ENCODE assay signal across 2 cellular contexts in genomic region chr17:77637807-77638182, GRCh38.
TF ChIP-seq lines count a peak whose summit lies in the region.

No MANE protein-coding gene starts in this region.

TF ChIP-seq in SK-N-SH, 30 proteins besides CTCF, POLR2A, EP300 and RAD21:
- no peak for TF ChIP-seq REST (IDR thresholded peaks at IDR 0.05; ENCODE audit: low read depth, low read length)
- no peak for TF ChIP-seq FOXM1 (IDR thresholded peaks at IDR 0.05; ENCODE audit: low read depth)
- TF ChIP-seq CHD2 (IDR thresholded peaks at IDR 0.05; ENCODE audit: low read length, partially characterized antibody), result no peak
- TF ChIP-seq FOXJ3 (CRISPR knock-in tag; IDR thresholded peaks at IDR 0.05), result no peak
- no peak for TF ChIP-seq USF2 (IDR thresholded peaks at IDR 0.05; ENCODE audit: borderline replicate concordance, low read depth, low read length)
- no peak for TF ChIP-seq NRF1 (IDR thresholded peaks at IDR 0.05; ENCODE audit: low read depth, low read length)

TF ChIP-seq in SK-N-SH treated with all-trans-retinoic acid at 6 μM for 48 hours, 23 proteins besides CTCF, POLR2A, EP300 and RAD21 (continued from another document):
- TF ChIP-seq POU6F1 (CRISPR knock-in tag; IDR thresholded peaks at IDR 0.05; ENCODE audit: borderline replicate concordance, low read depth), result no peak
- TF ChIP-seq, protein P1, sequence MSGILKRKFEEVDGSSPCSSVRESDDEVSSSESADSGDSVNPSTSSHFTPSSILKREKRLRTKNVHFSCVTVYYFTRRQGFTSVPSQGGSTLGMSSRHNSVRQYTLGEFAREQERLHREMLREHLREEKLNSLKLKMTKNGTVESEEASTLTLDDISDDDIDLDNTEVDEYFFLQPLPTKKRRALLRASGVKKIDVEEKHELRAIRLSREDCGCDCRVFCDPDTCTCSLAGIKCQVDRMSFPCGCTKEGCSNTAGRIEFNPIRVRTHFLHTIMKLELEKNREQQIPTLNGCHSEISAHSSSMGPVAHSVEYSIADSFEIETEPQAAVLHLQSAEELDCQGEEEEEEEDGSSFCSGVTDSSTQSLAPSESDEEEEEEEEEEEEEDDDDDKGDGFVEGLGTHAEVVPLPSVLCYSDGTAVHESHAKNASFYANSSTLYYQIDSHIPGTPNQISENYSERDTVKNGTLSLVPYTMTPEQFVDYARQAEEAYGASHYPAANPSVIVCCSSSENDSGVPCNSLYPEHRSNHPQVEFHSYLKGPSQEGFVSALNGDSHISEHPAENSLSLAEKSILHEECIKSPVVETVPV (CRISPR knock-in tag; IDR thresholded peaks at IDR 0.05), result no peak
- TF ChIP-seq PPARA (CRISPR knock-in tag; IDR thresholded peaks at IDR 0.05; ENCODE audit: borderline replicate concordance), result no peak
- TF ChIP-seq GLIS3 (CRISPR knock-in tag; IDR thresholded peaks at IDR 0.05), result no peak
- no peak for TF ChIP-seq ZNF8 (CRISPR knock-in tag; IDR thresholded peaks at IDR 0.05)
- TF ChIP-seq ZNF565 (CRISPR knock-in tag; conservative IDR thresholded peaks at IDR 0.05; ENCODE audit: low read depth), result no peak
- TF ChIP-seq ARNTL (CRISPR knock-in tag; IDR thresholded peaks at IDR 0.05; ENCODE audit: borderline replicate concordance, low read depth), result no peak
- no peak for TF ChIP-seq OSR1 (CRISPR knock-in tag; IDR thresholded peaks at IDR 0.05)
- no peak for TF ChIP-seq CSDC2 (CRISPR knock-in tag; IDR thresholded peaks at IDR 0.05)
- TF ChIP-seq RARB (CRISPR knock-in tag; IDR thresholded peaks at IDR 0.05), result no peak
- no peak for TF ChIP-seq BACH2 (CRISPR knock-in tag; IDR thresholded peaks at IDR 0.05; ENCODE audit: borderline replicate concordance)
- TF ChIP-seq, protein P2, sequence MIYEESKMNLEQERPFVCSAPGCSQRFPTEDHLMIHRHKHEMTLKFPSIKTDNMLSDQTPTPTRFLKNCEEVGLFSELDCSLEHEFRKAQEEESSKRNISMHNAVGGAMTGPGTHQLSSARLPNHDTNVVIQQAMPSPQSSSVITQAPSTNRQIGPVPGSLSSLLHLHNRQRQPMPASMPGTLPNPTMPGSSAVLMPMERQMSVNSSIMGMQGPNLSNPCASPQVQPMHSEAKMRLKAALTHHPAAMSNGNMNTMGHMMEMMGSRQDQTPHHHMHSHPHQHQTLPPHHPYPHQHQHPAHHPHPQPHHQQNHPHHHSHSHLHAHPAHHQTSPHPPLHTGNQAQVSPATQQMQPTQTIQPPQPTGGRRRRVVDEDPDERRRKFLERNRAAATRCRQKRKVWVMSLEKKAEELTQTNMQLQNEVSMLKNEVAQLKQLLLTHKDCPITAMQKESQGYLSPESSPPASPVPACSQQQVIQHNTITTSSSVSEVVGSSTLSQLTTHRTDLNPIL (CRISPR knock-in tag; IDR thresholded peaks at IDR 0.05; ENCODE audit: low read depth), result no peak
- TF ChIP-seq, protein P3, sequence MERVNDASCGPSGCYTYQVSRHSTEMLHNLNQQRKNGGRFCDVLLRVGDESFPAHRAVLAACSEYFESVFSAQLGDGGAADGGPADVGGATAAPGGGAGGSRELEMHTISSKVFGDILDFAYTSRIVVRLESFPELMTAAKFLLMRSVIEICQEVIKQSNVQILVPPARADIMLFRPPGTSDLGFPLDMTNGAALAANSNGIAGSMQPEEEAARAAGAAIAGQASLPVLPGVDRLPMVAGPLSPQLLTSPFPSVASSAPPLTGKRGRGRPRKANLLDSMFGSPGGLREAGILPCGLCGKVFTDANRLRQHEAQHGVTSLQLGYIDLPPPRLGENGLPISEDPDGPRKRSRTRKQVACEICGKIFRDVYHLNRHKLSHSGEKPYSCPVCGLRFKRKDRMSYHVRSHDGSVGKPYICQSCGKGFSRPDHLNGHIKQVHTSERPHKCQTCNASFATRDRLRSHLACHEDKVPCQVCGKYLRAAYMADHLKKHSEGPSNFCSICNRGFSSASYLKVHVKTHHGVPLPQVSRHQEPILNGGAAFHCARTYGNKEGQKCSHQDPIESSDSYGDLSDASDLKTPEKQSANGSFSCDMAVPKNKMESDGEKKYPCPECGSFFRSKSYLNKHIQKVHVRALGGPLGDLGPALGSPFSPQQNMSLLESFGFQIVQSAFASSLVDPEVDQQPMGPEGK (CRISPR knock-in tag; IDR thresholded peaks at IDR 0.05; ENCODE audit: borderline replicate concordance), result no peak
- TF ChIP-seq TOX (CRISPR knock-in tag; IDR thresholded peaks at IDR 0.05; ENCODE audit: borderline replicate concordance), result no peak
